9 cellular contexts compared by ENCODE assay signal in the genomic region with DNA sequence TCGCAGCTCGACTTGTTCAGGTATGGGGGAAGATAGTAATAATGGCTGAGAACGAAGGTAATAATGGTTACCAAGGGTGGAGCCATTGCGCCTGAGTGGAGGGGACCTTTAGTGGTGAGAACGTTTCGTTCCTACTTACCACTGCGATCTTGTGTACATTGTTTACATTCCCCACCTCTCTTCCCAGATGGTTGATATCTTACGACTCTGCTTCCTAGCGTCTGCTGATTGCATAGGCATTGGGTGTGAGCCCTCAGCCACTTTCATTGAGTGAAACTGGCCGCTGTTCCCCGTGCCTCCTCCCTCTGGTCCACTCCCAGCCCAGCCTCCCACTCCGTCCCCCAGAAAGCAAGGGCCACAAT. TPM values are rescaled to one million over a fixed set of nuclear protein-coding genes. Genes with fewer than 3 reads are reported as not detected.
A peak's percentile ranks its signal among the peaks of the same experiment; 100 is the strongest.
DNase-seq lines count a peak whose midpoint lies in the region; ATAC-seq and TF ChIP-seq lines count a peak whose summit lies in the region.
"Had no signal": no experiment of that assay in that cellular context is flagged by ENCODE, and none has a peak within 500 bp of the region (broad histone marks: within the 10 kb centered on the region; RNA-seq: fewer than 3 reads in every experiment).

No MANE protein-coding gene starts in this region.

- peak overlapping the region; percentile 93 for H3K4me3 ChIP-seq in PC-3 (ENCODE audit: low read length)
- H3K4me3 ChIP-seq in epithelial cell of esophagus (ENCODE audit: low read length): peak overlapping the region; percentile 71

- peaks cover 2% of the 10 kb centered on the region for H3K9me3 Mint-ChIP-seq in neural crest cell

- H2AFZ ChIP-seq in PC-3 (ENCODE audit: low read length): peak overlapping the region; percentile 90

- peaks cover 16% of the 10 kb centered on the region; the same call in 1 of the 2 replicates for H3K36me3 ChIP-seq in PC-3 (ENCODE audit: low read depth, low read length)

- H3K79me2 ChIP-seq in PC-3 (ENCODE audit: low read length): peaks cover 32% of the 10 kb centered on the region

- CTCF ChIA-PET in PC-3 (lab: Charles Lee): interaction anchor here (0.6 to 1.4 kb wide), 4 partner anchors 24 to 129 kb away, joined by 4 to 10 read pairs (median 6); no protein-coding TSS in a partner anchor

- ATAC-seq in HG02759 (IDR thresholded peaks at IDR 0.05; ENCODE audit: unreplicated experiment) (peak; percentile 15), PC-3 (0 out of 2 replicates have a peak, but pooled peaks have one; percentile 1), GM21360 (IDR thresholded peaks at IDR 0.05; ENCODE audit: unreplicated experiment) (no peak)

- TF ChIP-seq CTCF in PC-3 (conservative IDR thresholded peaks at IDR 0.05; ENCODE audit: low read depth, low read length): no peak
- no peak for TF ChIP-seq CTCF in epithelial cell of esophagus (IDR thresholded peaks at IDR 0.05; ENCODE audit: insufficient read depth, low read depth, low read length, missing control alignments)
- no peak for TF ChIP-seq CTCF in neural crest cell (conservative IDR thresholded peaks at IDR 0.05)

- TSS peak; percentile 65 for BruUV-seq in PC-3 (replicated peaks; lab: Mats Ljungman, UMichigan)

- peak overlapping the region; percentile 88 for H3K4me2 ChIP-seq in PC-3 (ENCODE audit: low read length)

- H3K27me3 Mint-ChIP-seq in neural crest cell (ENCODE audit: low read depth): no peaks in the 10 kb centered on the region

- intact Hi-C loops in PC-3 (cut with micrococcal nuclease): loop anchor here (10.0 kb wide), 1 partner anchor 161 kb away; a partner anchor contains a TSS

- peak overlapping the region; percentile 98 for H3K27ac Mint-ChIP-seq in neural crest cell (ENCODE audit: unreplicated experiment)

- peak overlapping the region; percentile 83 for H3K9ac ChIP-seq in PC-3 (ENCODE audit: low read length)

- H3K4me1 ChIP-seq in PC-3 (ENCODE audit: insufficient read depth, low read length): peaks cover 42% of the 10 kb centered on the region

- no peaks in the 10 kb centered on the region for H3K27me3 ChIP-seq in PC-3 (ENCODE audit: low read length)

- peak overlapping the region; percentile 100 for H3K4me3 Mint-ChIP-seq in neural crest cell

- POLR2A ChIA-PET in PC-3 (lab: Charles Lee; ENCODE audit: unreplicated experiment): no interaction called here

- DNase-seq in NCI-H526 (lab: John Stamatoyannopoulos, UW) (peak; percentile 34 to 66), NCI-H526 treated with DMSO at 0.1 percent for 48 hours (lab: John Stamatoyannopoulos, UW) (no peak), PC-3 (peak; percentile 32), epithelial cell of esophagus (ENCODE audit: low read depth) (peak; percentile 10), neural crest cell (ENCODE audit: low read depth, low spot score) (no peak), epidermal melanocyte (ENCODE audit: insufficient read length, low spot score) (no peak)

- H3K27ac ChIP-seq in PC-3 (ENCODE audit: low read length): peak overlapping the region; percentile 82

- H3F3A ChIP-seq in PC-3 (ENCODE audit: low read length, unreplicated experiment): no peaks in the 10 kb centered on the region

- H3K9me3 ChIP-seq in PC-3 (ENCODE audit: low read length): no peaks in the 10 kb centered on the region

- H3K9me2 ChIP-seq in PC-3 (replicated peaks; ENCODE audit: low read length): no peaks in the 10 kb centered on the region

- no peaks in the 10 kb centered on the region for H4K20me1 ChIP-seq in PC-3 (ENCODE audit: low read length)

- H3K4me1 Mint-ChIP-seq in neural crest cell: peaks cover 18% of the 10 kb centered on the region

- H3K36me3 Mint-ChIP-seq in neural crest cell (ENCODE audit: low read depth): no peaks in the 10 kb centered on the region

RNA-seq across cellular contexts. Expression of a gene that starts 0.8 kb away (rescaled TPM):
- total RNA-seq in PC-3 (2014; rRNA removed) (43.0 and 51.1 TPM in 2 replicates), neural crest cell (36.9 and 38.3 TPM in 2 replicates)

RNA-seq across cellular contexts. Expression of a gene that starts 43.2 kb away (rescaled TPM):
- total RNA-seq in PC-3 (2014; rRNA removed) (not detected in 2 replicates), neural crest cell (not detected in 2 replicates)
- total RNA-seq: glomerular endothelial cell had no signal

Comparison
In these comparisons a context has a peak if more than half of its experiments do, and no peak if none do; other contexts are left out.
1. DNase-seq: peak in NCI-H526 (2 of 2), PC-3 (single experiment) and epithelial cell of esophagus (single experiment); none in NCI-H526 treated with DMSO at 0.1 percent for 48 hours (single experiment), neural crest cell (single experiment) and epidermal melanocyte (single experiment).